ENCODE assay signal across 1 cellular context in genomic region chr19:10095948-10096614, GRCh38.
TF ChIP-seq lines count a peak whose summit lies in the region.

No MANE protein-coding gene starts in this region.

TF ChIP-seq in K562, 482 proteins besides CTCF, POLR2A, EP300 and RAD21 (continued from another document and continues in another):
- TF ChIP-seq FOXO4 (CRISPR knock-in tag; IDR thresholded peaks at IDR 0.05) (no peak), HMGXB4 (CRISPR knock-in tag; IDR thresholded peaks at IDR 0.05) (peak; percentile 38; the same call in 1 of the 2 replicates), MTA2 (IDR thresholded peaks at IDR 0.05; ENCODE audit: low read depth) (no peak), HNRNPL (IDR thresholded peaks at IDR 0.05; ENCODE audit: low read depth, low read length) (peak; percentile 57; the same call in 1 of the 2 replicates), CEBPG (CRISPR knock-in tag; IDR thresholded peaks at IDR 0.05) (no peak; the same call in 1 of the 2 replicates), CEBPG (tag; conservative IDR thresholded peaks at IDR 0.05 in 1 of 2, IDR thresholded peaks at IDR 0.05 in 1 of 2) (no peak), ZFX (CRISPR knock-in tag; IDR thresholded peaks at IDR 0.05) (peak; percentile 93), REST (CRISPR knock-in tag; IDR thresholded peaks at IDR 0.05; ENCODE audit: low read depth) (0 out of 2 replicates have a peak, but pooled peaks have one; percentile 24), MBD2 (IDR thresholded peaks at IDR 0.05; ENCODE audit: borderline replicate concordance, low read depth) (no peak), ZNF766 (CRISPR knock-in tag; conservative IDR thresholded peaks at IDR 0.05) (peak; percentile 60; the same call in 1 of the 2 replicates), HDAC2 (IDR thresholded peaks at IDR 0.05) (no peak), MLLT1 (IDR thresholded peaks at IDR 0.05) (no peak), MAZ (CRISPR knock-in tag; conservative IDR thresholded peaks at IDR 0.05 in 1 of 2, IDR thresholded peaks at IDR 0.05 in 1 of 2) (peak; percentile 51 to 55; a peak in 3 of 4 replicates), SNIP1 (IDR thresholded peaks at IDR 0.05; ENCODE audit: low read depth) (no peak), ATF1 (CRISPR knock-in tag; IDR thresholded peaks at IDR 0.05) (no peak), ATF1 (tag; IDR thresholded peaks at IDR 0.05) (peak; percentile 46; the same call in 1 of the 2 replicates), E2F6 (IDR thresholded peaks at IDR 0.05; ENCODE audit: borderline replicate concordance in 1 of 2, extremely low read depth in 1 of 2, insufficient read depth in 1 of 2, insufficient read length in 1 of 2, low read depth in 1 of 2, low read length in 1 of 2, poor library complexity in 1 of 2, severe bottlenecking in 1 of 2) (peak; percentile 97), TCF7L2 (IDR thresholded peaks at IDR 0.05; ENCODE audit: low read depth, low read length) (no peak), FOXA1 (IDR thresholded peaks at IDR 0.05; ENCODE audit: borderline replicate concordance) (no peak), CCNT2 (IDR thresholded peaks at IDR 0.05; ENCODE audit: borderline replicate concordance, extremely low read depth, insufficient read length, low read depth, low read length) (peak; percentile 79), ZNF551 (CRISPR knock-in tag; IDR thresholded peaks at IDR 0.05) (no peak), ZNF263 (CRISPR knock-in tag; IDR thresholded peaks at IDR 0.05; ENCODE audit: borderline replicate concordance) (peak; percentile 31; the same call in 1 of the 2 replicates), L3MBTL2 (IDR thresholded peaks at IDR 0.05) (peak; percentile 100), RAD51 (IDR thresholded peaks at IDR 0.05; ENCODE audit: borderline replicate concordance, low read depth) (no peak), KDM5B (IDR thresholded peaks at IDR 0.05; ENCODE audit: insufficient replicate concordance, low read depth, low read length) (peak; percentile 79), SP1 (CRISPR knock-in tag; IDR thresholded peaks at IDR 0.05) (0 out of 2 replicates have a peak, but pooled peaks have one; percentile 29), YY1 (IDR thresholded peaks at IDR 0.05; ENCODE audit: borderline replicate concordance in 1 of 3, control insufficient read depth in 1 of 3, extremely low read depth in 1 of 3, insufficient read depth in 3 of 3, insufficient read length in 1 of 3, insufficient replicate concordance in 2 of 3, low read depth in 1 of 3, low read length in 2 of 3) (no peak), CBFB (CRISPR knock-in tag; IDR thresholded peaks at IDR 0.05) (no peak; the same call in 1 of the 2 replicates), MXD1 (CRISPR knock-in tag; IDR thresholded peaks at IDR 0.05; ENCODE audit: borderline replicate concordance, poor library complexity, severe bottlenecking) (peak; percentile 33), SRF (CRISPR knock-in tag; IDR thresholded peaks at IDR 0.05) (0 out of 4 replicates have a peak, but pooled peaks of 1 of the 2 experiments have one; percentile 12), USF2 (CRISPR knock-in tag; IDR thresholded peaks at IDR 0.05) (no peak), VEZF1 (CRISPR knock-in tag; IDR thresholded peaks at IDR 0.05) (peak; percentile 41; the same call in 1 of the 2 replicates), ZNF707 (CRISPR knock-in tag; conservative IDR thresholded peaks at IDR 0.05) (no peak), RBBP5 (IDR thresholded peaks at IDR 0.05; ENCODE audit: borderline replicate concordance, insufficient read depth, low read length, poor library complexity, severe bottlenecking) (peak; percentile 53), CXXC5 (CRISPR knock-in tag; IDR thresholded peaks at IDR 0.05) (peak; percentile 96), ZNF639 (CRISPR knock-in tag; conservative IDR thresholded peaks at IDR 0.05 in 1 of 2, IDR thresholded peaks at IDR 0.05 in 1 of 2) (peak in 1 of 2 experiments; percentile 57; a peak in 2 of 4 replicates), ATF4 (CRISPR knock-in tag; IDR thresholded peaks at IDR 0.05) (0 out of 2 replicates have a peak, but pooled peaks have one; percentile 40), MLX (CRISPR knock-in tag; conservative IDR thresholded peaks at IDR 0.05) (0 out of 4 replicates have a peak, but pooled peaks of 1 of the 2 experiments have one; percentile 35), GATAD2A (IDR thresholded peaks at IDR 0.05) (0 out of 2 replicates have a peak, but pooled peaks have one; percentile 21), RB1 (IDR thresholded peaks at IDR 0.05; ENCODE audit: low read depth) (0 out of 2 replicates have a peak, but pooled peaks have one; percentile 80), GABPB1 (CRISPR knock-in tag; IDR thresholded peaks at IDR 0.05) (peak; percentile 30), NR3C1 (CRISPR knock-in tag; IDR thresholded peaks at IDR 0.05) (peak; percentile 95), TSC22D4 (tag; IDR thresholded peaks at IDR 0.05) (no peak), TARDBP (IDR thresholded peaks at IDR 0.05) (no peak), PHF8 (IDR thresholded peaks at IDR 0.05; ENCODE audit: borderline replicate concordance, low read length) (peak; percentile 94; the same call in 1 of the 2 replicates), TBP (optimal IDR thresholded peaks at IDR 0.05; ENCODE audit: low read depth, low read length) (peak; percentile 29)
